In genomic region chr5:125492977-125493376, GRCh38 we compare ENCODE assay signal across 16 cellular contexts.
DNase-seq lines count a peak whose midpoint lies in the region; ATAC-seq and TF ChIP-seq lines count a peak whose summit lies in the region.
"Had no signal": no experiment of that assay in that cellular context is flagged by ENCODE, and none has a peak within 500 bp of the region (broad histone marks: within the 10 kb centered on the region; RNA-seq: fewer than 3 reads in every experiment).

No MANE protein-coding gene starts in this region.

- H3K4me3 ChIP-seq in fibroblast of pulmonary artery (replicated peaks; ENCODE audit: low read depth, low read length): no peak overlapping the region
- H3K4me3 ChIP-seq: GM23248, PC-9, SK-N-MC had no signal

- intact Hi-C loops in left cardiac atrium (cut with DNase I): no loop called here
- intact Hi-C loops in Right ventricle myocardium superior (cut with DNase I): no loop called here

- ATAC-seq in left cardiac atrium (peak; percentile 31 to 34), Right ventricle myocardium superior (ENCODE audit: poor library complexity) (no peak), HG02642 (IDR thresholded peaks at IDR 0.05; ENCODE audit: poor library complexity, unreplicated experiment) (no peak)
- ATAC-seq: HCT116 had no signal

- DNase-seq in left cardiac atrium (no peak), Right ventricle myocardium superior (no peak), NCI-H82 treated with DMSO at 0.1 percent for 48 hours (lab: John Stamatoyannopoulos, UW; ENCODE audit: unreplicated experiment) (peak; percentile 38), fibroblast of pulmonary artery (ENCODE audit: low read depth) (peak; percentile 21)
- no peak for DNase-seq in stimulated activated CD4-positive, alpha-beta T cell treated with anti-CD3 and anti-CD28 coated beads, Interleukin-2, amount 100 ng/mL, for 48 hours
- DNase-seq in activated effector memory CD4-positive, alpha-beta T cell treated with Interleukin-2 at 50 U/mL for 16 hours: no peak
- DNase-seq: DMS153, GF-D8, GM23248, Kasumi-1, NCI-H187, NCI-H774, PC-9 had no signal

- TF ChIP-seq CTCF in fibroblast of pulmonary artery (IDR thresholded peaks at IDR 0.05; ENCODE audit: low read length, missing control alignments): no peak

Comparison
In these comparisons a context has a peak if more than half of its experiments do, and no peak if none do; other contexts are left out.
1. ATAC-seq: peak in left cardiac atrium (2 of 2); none in Right ventricle myocardium superior (single experiment) and HG02642 (single experiment).
2. DNase-seq: peak in NCI-H82 treated with DMSO at 0.1 percent for 48 hours (single experiment) and fibroblast of pulmonary artery (single experiment); none in left cardiac atrium (single experiment), Right ventricle myocardium superior (single experiment), stimulated activated CD4-positive, alpha-beta T cell treated with anti-CD3 and anti-CD28 coated beads, Interleukin-2, amount 100 ng/mL, for 48 hours (0 of 2) and activated effector memory CD4-positive, alpha-beta T cell treated with Interleukin-2 at 50 U/mL for 16 hours (single experiment).